8 cellular contexts compared by ENCODE assay signal in genomic region chr3:33074217-33075067, GRCh38. TPM values are rescaled to one million over a fixed set of nuclear protein-coding genes. Genes with fewer than 3 reads are reported as not detected.
DNase-seq lines count a peak whose midpoint lies in the region; ATAC-seq and TF ChIP-seq lines count a peak whose summit lies in the region.

No MANE protein-coding gene starts in this region.

- DNase-seq in HCT116 (ENCODE audit: low read depth, low spot score) (peak; percentile 48), NCI-H774 (lab: John Stamatoyannopoulos, UW) (peak; percentile 24), ecto neural progenitor cell (ENCODE audit: low spot score) (peak; percentile 72), medulla oblongata (ENCODE audit: extremely low spot score) (peak; percentile 80)
- DNase-seq in activated CD4-positive, alpha-beta memory T cell treated with anti-CD3 and anti-CD28 coated beads for 36 hours, result peak; percentile 82
- peak; percentile 48 for DNase-seq in stimulated activated CD8-positive, alpha-beta memory T cell treated with anti-CD3 and anti-CD28 coated beads, Interleukin-7, amount 100 ng/mL, for 24 hours (ENCODE audit: low read depth)

- peaks cover 43% of the 10 kb centered on the region for H3K4me1 Mint-ChIP-seq in activated CD4-positive, alpha-beta memory T cell treated with anti-CD3 and anti-CD28 coated beads for 36 hours (ENCODE audit: low read depth)

- RAD21 ChIA-PET in HCT116 (lab: Charles Lee; ENCODE audit: low non-redundant PET in 1 of 2, low total read pairs in 2 of 2, uncharacterized antibody in 2 of 2, unreplicated experiment in 2 of 2), result interaction anchor here (0.6 to 1.1 kb wide), 2 partner anchors 126 to 127 kb away, joined by 3 to 4 read pairs; no protein-coding TSS in a partner anchor

- H3K9ac ChIP-seq in HCT116 (ENCODE audit: low read length), result no peak overlapping the region

- peaks cover 13% of the 10 kb centered on the region for H3K36me3 Mint-ChIP-seq in activated CD4-positive, alpha-beta memory T cell treated with anti-CD3 and anti-CD28 coated beads for 36 hours

- H3K9me3 ChIP-seq in DOHH2 (ENCODE audit: control insufficient read depth, insufficient read depth, low read length) (no peaks in the 10 kb centered on the region), HCT116 (ENCODE audit: control insufficient read depth in 1 of 2, insufficient read depth in 1 of 2, low read depth in 1 of 2, low read length in 2 of 2) (no peaks in the 10 kb centered on the region)

- no peaks in the 10 kb centered on the region for H3K27me3 ChIP-seq in DOHH2 (ENCODE audit: control insufficient read depth, low read length)
- H3K27me3 ChIP-seq in HCT116 (ENCODE audit: insufficient read depth, low read length), result no peaks in the 10 kb centered on the region

- no peaks in the 10 kb centered on the region for H3K9me3 Mint-ChIP-seq in activated CD4-positive, alpha-beta memory T cell treated with anti-CD3 and anti-CD28 coated beads for 36 hours

- CTCF ChIA-PET in HCT116 (lab: Charles Lee), result interaction anchor here (0.6 to 1.9 kb wide), 11 partner anchors 9 to 713 kb away, joined by 3 to 13 read pairs (median 4); no protein-coding TSS in a partner anchor
- CTCF ChIA-PET in activated CD4-positive, alpha-beta memory T cell treated with anti-CD3 and anti-CD28 coated beads for 36 hours (lab: Charles Lee), result interaction anchor here (0.6 to 5.0 kb wide), 47 partner anchors 9 to 713 kb away, joined by 3 to 159 read pairs (median 6); partner anchors contain the start of gene CCR4

- no peak overlapping the region for H3K4me3 Mint-ChIP-seq in activated CD4-positive, alpha-beta memory T cell treated with anti-CD3 and anti-CD28 coated beads for 36 hours

- BruUV-seq in HCT116 (replicated peaks; lab: Mats Ljungman, UMichigan), result no TSS peak

- H3K4me2 ChIP-seq in DOHH2 (ENCODE audit: low read length) (no peak overlapping the region), HCT116 (ENCODE audit: low read length) (no peak overlapping the region)

- H3K27ac Mint-ChIP-seq in activated CD4-positive, alpha-beta memory T cell treated with anti-CD3 and anti-CD28 coated beads for 36 hours, result peak overlapping the region; percentile 21

- TF ChIP-seq CTCF in DOHH2 (IDR thresholded peaks at IDR 0.05; ENCODE audit: low read depth, low read length, poor library complexity, severe bottlenecking) (peak; percentile 96), HCT116 (IDR thresholded peaks at IDR 0.05 in 2 of 3, conservative IDR thresholded peaks at IDR 0.05 in 1 of 3; ENCODE audit: borderline replicate concordance in 1 of 3, insufficient read depth in 1 of 3, low read depth in 2 of 3, low read length in 2 of 3) (peak; percentile 66 to 96 (median 95); a peak in 5 of 6 replicates)

- H3K27me3 Mint-ChIP-seq in activated CD4-positive, alpha-beta memory T cell treated with anti-CD3 and anti-CD28 coated beads for 36 hours, result no peaks in the 10 kb centered on the region

- H3K27ac ChIP-seq in DOHH2 (ENCODE audit: low read depth, low read length), result no peak overlapping the region
- H3K27ac ChIP-seq in HCT116 (ENCODE audit: low read depth, low read length), result no peak overlapping the region

- H3K79me2 ChIP-seq in DOHH2 (ENCODE audit: control insufficient read depth, low read length) (no peaks in the 10 kb centered on the region), HCT116 (ENCODE audit: insufficient read depth, low read length) (0 out of 2 replicates have a peak, but pooled peaks cover 3% of the 10 kb centered on the region)

- no peaks in the 10 kb centered on the region for H3K9me2 ChIP-seq in DOHH2 (replicated peaks; ENCODE audit: control insufficient read depth, low read length)
- no peaks in the 10 kb centered on the region for H3K9me2 ChIP-seq in HCT116 (ENCODE audit: insufficient read depth)

- H3K4me1 ChIP-seq in DOHH2 (ENCODE audit: control insufficient read depth, low read length) (no peaks in the 10 kb centered on the region), HCT116 (ENCODE audit: control insufficient read depth in 1 of 2, insufficient read depth in 2 of 2, low read length in 2 of 2) (no peaks in the 10 kb centered on the region)

- H3K36me3 ChIP-seq in DOHH2 (ENCODE audit: control insufficient read depth, low read length) (peaks cover 2% of the 10 kb centered on the region; the same call in 1 of the 2 replicates), HCT116 (ENCODE audit: control insufficient read depth in 1 of 2, insufficient read depth in 2 of 2, low read length in 2 of 2) (no peaks in the 10 kb centered on the region)

- H4K20me1 ChIP-seq in DOHH2 (ENCODE audit: control insufficient read depth, insufficient read depth, low read depth, low read length) (no peaks in the 10 kb centered on the region), HCT116 (ENCODE audit: insufficient read depth) (no peaks in the 10 kb centered on the region)

- H3F3A ChIP-seq in DOHH2 (ENCODE audit: control insufficient read depth, insufficient read depth), result no peaks in the 10 kb centered on the region

- no peak for TF ChIP-seq POLR2A in HCT116 (IDR thresholded peaks at IDR 0.05; ENCODE audit: borderline replicate concordance, extremely low read depth, insufficient read depth, insufficient read length)

- H3K4me3 ChIP-seq in DOHH2 (ENCODE audit: low read length), result no peak overlapping the region
- H3K4me3 ChIP-seq in HCT116 (replicated peaks in 1 of 2; ENCODE audit: low read depth in 1 of 2, low read length in 2 of 2), result no peak overlapping the region

- no peak overlapping the region for H2AFZ ChIP-seq in HCT116 (ENCODE audit: low read depth, low read length, poor library complexity, severe bottlenecking)

- peak; percentile 77 for TF ChIP-seq RAD21 in HCT116 (IDR thresholded peaks at IDR 0.05; ENCODE audit: low read depth)

- POLR2A ChIA-PET in HCT116 (lab: Charles Lee), result no interaction called here
- POLR2A ChIA-PET in activated CD4-positive, alpha-beta memory T cell treated with anti-CD3 and anti-CD28 coated beads for 36 hours (lab: Charles Lee), result interaction anchor here (1.5 kb wide), 1 partner anchor 13 kb away, joined by 6 read pairs; no protein-coding TSS in a partner anchor

- intact Hi-C loops in HCT116 (cut with micrococcal nuclease), result loop anchor here (1.0 to 10.0 kb wide), 2 partner anchors 127 to 340 kb away; no protein-coding TSS in a partner anchor
- intact Hi-C loops in activated CD4-positive, alpha-beta memory T cell treated with anti-CD3 and anti-CD28 coated beads for 36 hours (cut with micrococcal nuclease), result loop anchor here (1.0 kb wide), 2 partner anchors 44 to 127 kb away; no protein-coding TSS in a partner anchor

- ATAC-seq in HCT116, result peak; percentile 98
- ATAC-seq in HG02981 (IDR thresholded peaks at IDR 0.05; ENCODE audit: unreplicated experiment), result no peak

TF ChIP-seq in HCT116, 20 proteins besides CTCF, POLR2A, EP300 and RAD21:
- TF ChIP-seq POLR2AphosphoS5 (IDR thresholded peaks at IDR 0.05; ENCODE audit: low read depth, low read length) (no peak), ZNF274 (IDR thresholded peaks at IDR 0.05; ENCODE audit: low read depth, low read length) (no peak), ELF1 (IDR thresholded peaks at IDR 0.05; ENCODE audit: borderline replicate concordance, low read depth) (no peak), EZH2 (IDR thresholded peaks at IDR 0.05) (no peak), SIN3A (IDR thresholded peaks at IDR 0.05; ENCODE audit: low read depth) (no peak), SP1 (IDR thresholded peaks at IDR 0.05; ENCODE audit: low read depth) (no peak)
- TF ChIP-seq, protein P1, sequence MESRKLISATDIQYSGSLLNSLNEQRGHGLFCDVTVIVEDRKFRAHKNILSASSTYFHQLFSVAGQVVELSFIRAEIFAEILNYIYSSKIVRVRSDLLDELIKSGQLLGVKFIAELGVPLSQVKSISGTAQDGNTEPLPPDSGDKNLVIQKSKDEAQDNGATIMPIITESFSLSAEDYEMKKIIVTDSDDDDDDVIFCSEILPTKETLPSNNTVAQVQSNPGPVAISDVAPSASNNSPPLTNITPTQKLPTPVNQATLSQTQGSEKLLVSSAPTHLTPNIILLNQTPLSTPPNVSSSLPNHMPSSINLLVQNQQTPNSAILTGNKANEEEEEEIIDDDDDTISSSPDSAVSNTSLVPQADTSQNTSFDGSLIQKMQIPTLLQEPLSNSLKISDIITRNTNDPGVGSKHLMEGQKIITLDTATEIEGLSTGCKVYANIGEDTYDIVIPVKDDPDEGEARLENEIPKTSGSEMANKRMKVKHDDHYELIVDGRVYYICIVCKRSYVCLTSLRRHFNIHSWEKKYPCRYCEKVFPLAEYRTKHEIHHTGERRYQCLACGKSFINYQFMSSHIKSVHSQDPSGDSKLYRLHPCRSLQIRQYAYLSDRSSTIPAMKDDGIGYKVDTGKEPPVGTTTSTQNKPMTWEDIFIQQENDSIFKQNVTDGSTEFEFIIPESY (IDR thresholded peaks at IDR 0.05; ENCODE audit: extremely low read depth, insufficient replicate concordance, low read length), result no peak
- TF ChIP-seq, protein P2, sequence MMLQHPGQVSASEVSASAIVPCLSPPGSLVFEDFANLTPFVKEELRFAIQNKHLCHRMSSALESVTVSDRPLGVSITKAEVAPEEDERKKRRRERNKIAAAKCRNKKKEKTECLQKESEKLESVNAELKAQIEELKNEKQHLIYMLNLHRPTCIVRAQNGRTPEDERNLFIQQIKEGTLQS (IDR thresholded peaks at IDR 0.05), result no peak

RNA-seq across cellular contexts. Expression of gene GLB1, which starts 22.5 kb away (rescaled TPM):
- 35.6 TPM for total RNA-seq in HCT116 (2021; ENCODE audit: unreplicated experiment)
- 29.4 and 36.2 TPM in 2 replicates for polyA plus RNA-seq in HCT116 (2012)
- total RNA-seq in activated CD4-positive, alpha-beta memory T cell treated with anti-CD3 and anti-CD28 coated beads for 36 hours, result 10 to 100 TPM; 47.2 to 52.0 TPM

RNA-seq across cellular contexts. Expression of gene TMPPE, which starts 22.5 kb away (rescaled TPM):
- 4.1 TPM for total RNA-seq in HCT116 (2021; ENCODE audit: unreplicated experiment)
- 0.72 and 0.87 TPM in 2 replicates for polyA plus RNA-seq in HCT116 (2012)
- total RNA-seq in activated CD4-positive, alpha-beta memory T cell treated with anti-CD3 and anti-CD28 coated beads for 36 hours, result 1 to 10 TPM; 6.0 to 6.2 TPM

RNA-seq across cellular contexts. Expression of gene CRTAP, which starts 39.4 kb away (rescaled TPM):
- total RNA-seq in HCT116 (2021; ENCODE audit: unreplicated experiment), result 104 TPM
- polyA plus RNA-seq in HCT116 (2012), result 74.2 and 101 TPM in 2 replicates
- 10 to 100 TPM; 57.6 to 60.0 TPM for total RNA-seq in activated CD4-positive, alpha-beta memory T cell treated with anti-CD3 and anti-CD28 coated beads for 36 hours

Comparison
In these comparisons a context has a peak if more than half of its experiments do, and no peak if none do; other contexts are left out.
1. DNase-seq: peak in every context shown above with its lines; median percentile 82 in activated CD4-positive, alpha-beta memory T cell treated with anti-CD3 and anti-CD28 coated beads for 36 hours; 80 in medulla oblongata; 72 in ecto neural progenitor cell; 48 in HCT116; 48 in stimulated activated CD8-positive, alpha-beta memory T cell treated with anti-CD3 and anti-CD28 coated beads, Interleukin-7, amount 100 ng/mL, for 24 hours; 24 in NCI-H774.